Comparison of ENCODE assay signal across 28 cellular contexts in genomic region chr2:77363277-77363676, GRCh38.
"Had no signal": no experiment of that assay in that cellular context is flagged by ENCODE, and none has a peak within 500 bp of the region (broad histone marks: within the 10 kb centered on the region; RNA-seq: fewer than 3 reads in every experiment).

No MANE protein-coding gene starts in this region.

- H3K9me3 ChIP-seq: left lung, lower lobe of right lung, ovary, prostate gland, suprapubic skin, thoracic aorta, tibial artery, upper lobe of right lung had no signal

- H3K36me3 ChIP-seq: left lung, lower lobe of right lung, ovary, prostate gland, spleen, suprapubic skin, thoracic aorta, tibial artery, upper lobe of right lung had no signal

- H3K9me3 Mint-ChIP-seq: nephron progenitor cell had no signal

- H3K36me3 Mint-ChIP-seq: immature natural killer cell; naive B cell; stimulated activated effector memory CD8-positive, alpha-beta T cell treated with anti-CD3 and anti-CD28 coated beads, Interleukin-12 subunit alpha, Interleukin-12 subunit beta, amount 100 ng/mL, for 72 hours had no signal

- H3K4me1 ChIP-seq: left lung, lower lobe of right lung, prostate gland, spleen, suprapubic skin, tibial artery, upper lobe of right lung had no signal

- H3K4me3 Mint-ChIP-seq: immature natural killer cell; mesothelial cell of epicardium; naive B cell; natural killer cell; nephron progenitor cell; stimulated activated effector memory CD8-positive, alpha-beta T cell treated with anti-CD3 and anti-CD28 coated beads, Interleukin-12 subunit alpha, Interleukin-12 subunit beta, amount 100 ng/mL, for 72 hours; stimulated activated naive CD8-positive, alpha-beta T cell treated with anti-CD3 and anti-CD28 coated beads, Interleukin-15, Interleukin-2, amounts not matched to agents 100 ng/mL and 50 ng/mL, for 24 hours had no signal

- H3K4me3 ChIP-seq: left lung, lower lobe of right lung, ovary, prostate gland, spleen, suprapubic skin, thoracic aorta, tibial artery, upper lobe of right lung had no signal

- H3K27ac Mint-ChIP-seq: immature natural killer cell; mesothelial cell of epicardium; naive B cell; natural killer cell; nephron progenitor cell; stimulated activated effector memory CD8-positive, alpha-beta T cell treated with anti-CD3 and anti-CD28 coated beads, Interleukin-12 subunit alpha, Interleukin-12 subunit beta, amount 100 ng/mL, for 72 hours; stimulated activated naive CD8-positive, alpha-beta T cell treated with anti-CD3 and anti-CD28 coated beads, Interleukin-15, Interleukin-2, amounts not matched to agents 100 ng/mL and 50 ng/mL, for 24 hours had no signal

- H3K27me3 ChIP-seq: left lung, ovary, spleen, suprapubic skin, tibial artery, upper lobe of right lung had no signal

- H3K27me3 Mint-ChIP-seq: naive B cell; stimulated activated naive CD8-positive, alpha-beta T cell treated with anti-CD3 and anti-CD28 coated beads, Interleukin-15, Interleukin-2, amounts not matched to agents 100 ng/mL and 50 ng/mL, for 24 hours had no signal

- H3K27ac ChIP-seq: left lung, lower lobe of right lung, ovary, prostate gland, spleen, suprapubic skin, thoracic aorta, tibial artery, upper lobe of right lung had no signal

- H3K4me1 Mint-ChIP-seq: immature natural killer cell; naive B cell; natural killer cell; nephron progenitor cell; stimulated activated effector memory CD8-positive, alpha-beta T cell treated with anti-CD3 and anti-CD28 coated beads, Interleukin-12 subunit alpha, Interleukin-12 subunit beta, amount 100 ng/mL, for 72 hours had no signal

- DNase-seq: hypothalamus; immature natural killer cell; kidney; left colon; left lung; lower lobe of right lung; mammary epithelial cell; mesendoderm; naive B cell; natural killer cell; nephron progenitor cell; ovary; posterior cingulate gyrus; retina; right cardiac atrium; small intestine; spleen; stimulated activated CD4-positive, alpha-beta T cell treated with anti-CD3 and anti-CD28 coated beads, Interleukin-4, amount 100 ng/mL, for 24 hours; stimulated activated naive CD4-positive, alpha-beta T cell; tibial artery; trophoblast cell; upper lobe of right lung had no signal
